ENCODE assay signal across 8 cellular contexts in the genomic region with DNA sequence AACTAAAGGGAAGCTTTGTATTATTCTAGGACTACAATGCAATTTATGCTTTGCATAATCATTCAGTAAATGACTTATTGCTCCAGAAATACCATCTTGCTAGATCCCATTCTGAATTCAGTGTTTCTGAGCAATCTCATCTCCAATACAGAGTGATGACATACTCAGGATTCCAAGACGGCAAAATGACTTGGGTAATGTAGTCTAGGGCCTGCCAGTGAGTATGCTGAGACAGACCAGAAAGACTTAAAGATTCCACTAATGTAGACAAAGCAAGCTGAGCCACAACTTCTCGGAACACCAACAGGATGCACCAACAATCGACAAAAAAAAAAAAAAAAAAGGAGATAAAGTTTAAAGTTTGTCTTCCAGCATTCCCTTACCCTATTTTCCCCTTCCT. TPM values are rescaled to one million over a fixed set of nuclear protein-coding genes. Genes with fewer than 3 reads are reported as not detected.
DNase-seq lines count a peak whose midpoint lies in the region; ATAC-seq lines count a peak whose summit lies in the region.

No MANE protein-coding gene starts in this region.

- DNase-seq in ELF-1 (ENCODE audit: low read depth, low spot score) (peak; percentile 29), OCI-M1 (lab: John Stamatoyannopoulos, UW) (peak; percentile 59), putamen (ENCODE audit: low spot score) (no peak), NCI-H2029 treated with DMSO at 0.1 percent for 48 hours (lab: John Stamatoyannopoulos, UW) (no peak), SIG-M5 (lab: John Stamatoyannopoulos, UW) (no peak)
- DNase-seq in effector memory CD4-positive, alpha-beta T cell = no peak
- no peak for DNase-seq in natural killer cell treated with Interleukin-12 subunit alpha and Interleukin-12 subunit beta and Interleukin-15 and Interleukin-18, amount 100 ng/mL, for 72 hours (ENCODE audit: low spot score)

- no peaks in the 10 kb centered on the region for H3K36me3 ChIP-seq in effector memory CD4-positive, alpha-beta T cell (ENCODE audit: control insufficient read depth, insufficient read depth, low read length)

- peak overlapping the region; percentile 78 to 79 for H3K27ac Mint-ChIP-seq in natural killer cell treated with Interleukin-12 subunit alpha and Interleukin-12 subunit beta and Interleukin-15 and Interleukin-18, amount 100 ng/mL, for 72 hours

- no peaks in the 10 kb centered on the region for H3K9me3 ChIP-seq in effector memory CD4-positive, alpha-beta T cell (ENCODE audit: control insufficient read depth, low read length)

- no peaks in the 10 kb centered on the region for H3K27me3 ChIP-seq in effector memory CD4-positive, alpha-beta T cell (replicated peaks; ENCODE audit: control insufficient read depth, insufficient read depth, low read length, poor library complexity, severe bottlenecking)

- H3K27me3 Mint-ChIP-seq in natural killer cell treated with Interleukin-12 subunit alpha and Interleukin-12 subunit beta and Interleukin-15 and Interleukin-18, amount 100 ng/mL, for 72 hours = no peaks in the 10 kb centered on the region

- ATAC-seq in natural killer cell treated with Interleukin-12 subunit alpha and Interleukin-12 subunit beta and Interleukin-15 and Interleukin-18, amount 100 ng/mL, for 72 hours = no peak
- no peak for ATAC-seq in GM21723 (IDR thresholded peaks at IDR 0.05; ENCODE audit: unreplicated experiment)

- peak overlapping the region; percentile 80 for H3K27ac ChIP-seq in effector memory CD4-positive, alpha-beta T cell (ENCODE audit: insufficient read depth, low read length, poor library complexity, severe bottlenecking)

- H3K36me3 Mint-ChIP-seq in natural killer cell treated with Interleukin-12 subunit alpha and Interleukin-12 subunit beta and Interleukin-15 and Interleukin-18, amount 100 ng/mL, for 72 hours = peaks cover 5% of the 10 kb centered on the region

- peaks cover 23 to 35% of the 10 kb centered on the region in 2 donors for H3K4me1 Mint-ChIP-seq in natural killer cell treated with Interleukin-12 subunit alpha and Interleukin-12 subunit beta and Interleukin-15 and Interleukin-18, amount 100 ng/mL, for 72 hours (ENCODE audit: low read depth in 2 of 2)

- peak overlapping the region; percentile 84 for H3K4me3 Mint-ChIP-seq in natural killer cell treated with Interleukin-12 subunit alpha and Interleukin-12 subunit beta and Interleukin-15 and Interleukin-18, amount 100 ng/mL, for 72 hours

- H3K4me3 ChIP-seq in effector memory CD4-positive, alpha-beta T cell (ENCODE audit: insufficient read depth, low read depth, low read length, poor library complexity, severe bottlenecking) = peak overlapping the region; percentile 76

- H3K9me3 Mint-ChIP-seq in natural killer cell treated with Interleukin-12 subunit alpha and Interleukin-12 subunit beta and Interleukin-15 and Interleukin-18, amount 100 ng/mL, for 72 hours = no peaks in the 10 kb centered on the region

- H3K4me1 ChIP-seq in effector memory CD4-positive, alpha-beta T cell (ENCODE audit: control insufficient read depth, insufficient read depth, low read length, poor library complexity, severe bottlenecking) = peaks cover 15% of the 10 kb centered on the region

RNA-seq across cellular contexts. Expression of gene SEC24B, which starts 0.9 kb away (rescaled TPM):
- 10 to 100 TPM; 29.5 to 29.9 TPM for total RNA-seq in natural killer cell treated with Interleukin-12 subunit alpha and Interleukin-12 subunit beta and Interleukin-15 and Interleukin-18, amount 100 ng/mL, for 72 hours

Comparison
In these comparisons a context has a peak if more than half of its experiments do, and no peak if none do; other contexts are left out.
1. DNase-seq: peak in ELF-1 (single experiment) and OCI-M1 (single experiment); none in effector memory CD4-positive, alpha-beta T cell (0 of 3), natural killer cell treated with Interleukin-12 subunit alpha and Interleukin-12 subunit beta and Interleukin-15 and Interleukin-18, amount 100 ng/mL, for 72 hours (single experiment), putamen (single experiment), NCI-H2029 treated with DMSO at 0.1 percent for 48 hours (single experiment) and SIG-M5 (single experiment).